Comparison of ENCODE assay signal across 14 cellular contexts in the genomic region with DNA sequence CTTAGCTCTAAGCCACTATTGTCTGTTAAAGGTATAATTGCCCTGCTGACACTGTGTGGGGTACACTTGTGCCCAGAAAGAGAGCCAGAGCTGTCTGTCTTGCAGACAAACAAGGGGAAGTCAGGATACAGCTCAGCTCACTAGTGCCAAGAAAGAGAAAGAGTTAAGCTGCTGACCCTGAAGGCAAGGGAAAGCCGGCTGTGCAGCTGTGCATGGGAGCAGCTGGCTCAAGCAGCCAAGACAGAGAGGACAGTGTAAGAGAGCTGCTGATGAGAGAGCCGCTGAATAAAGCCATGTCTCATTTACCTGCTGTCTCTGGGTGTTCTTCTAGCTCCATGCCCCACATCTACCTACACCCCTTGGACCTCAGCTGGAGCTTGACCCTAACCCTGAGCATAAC.
A peak's percentile ranks its signal among the peaks of the same experiment; 100 is the strongest.
DNase-seq lines count a peak whose midpoint lies in the region; ATAC-seq, FAIRE-seq and TF ChIP-seq lines count a peak whose summit lies in the region.
"Had no signal": no experiment of that assay in that cellular context is flagged by ENCODE, and none has a peak within 500 bp of the region (broad histone marks: within the 10 kb centered on the region; RNA-seq: fewer than 3 reads in every experiment).

No MANE protein-coding gene starts in this region.

- no peaks in the 10 kb centered on the region for H3K36me3 Mint-ChIP-seq in neural progenitor cell

- ATAC-seq in HG02852 (IDR thresholded peaks at IDR 0.05; ENCODE audit: unreplicated experiment), result no peak

- H3K4me1 Mint-ChIP-seq in neural progenitor cell, result peaks cover 10% of the 10 kb centered on the region

- no peaks in the 10 kb centered on the region for H3K27me3 ChIP-seq in bronchial epithelial cell (ENCODE audit: control insufficient read depth, insufficient read depth, low read length)
- no peaks in the 10 kb centered on the region for H3K27me3 ChIP-seq in neural progenitor cell
- H3K27me3 ChIP-seq: BLaER1 had no signal

- H3K27ac ChIP-seq in neural progenitor cell (peak overlapping the region; percentile 47), caudate nucleus (ENCODE audit: low read depth, low read length) (no peak overlapping the region)
- H3K27ac ChIP-seq: 22Rv1, BLaER1, HL-60 had no signal

- H3K4me1 ChIP-seq in neural progenitor cell, result peaks cover 14% of the 10 kb centered on the region
- H3K4me1 ChIP-seq: BLaER1 had no signal

- no peak overlapping the region for H3K4me3 Mint-ChIP-seq in neural progenitor cell
- H3K4me3 Mint-ChIP-seq: HFFc6 had no signal

- peak overlapping the region; percentile 80 for H3K27ac Mint-ChIP-seq in neural progenitor cell
- H3K27ac Mint-ChIP-seq: HFFc6 had no signal

- H4K20me1 ChIP-seq in neural progenitor cell (ENCODE audit: low read depth), result no peaks in the 10 kb centered on the region
- H4K20me1 ChIP-seq: BLaER1 had no signal

- H3K9ac ChIP-seq in neural progenitor cell, result no peak overlapping the region
- H3K9ac ChIP-seq: BLaER1 had no signal

- H3F3A ChIP-seq in neural progenitor cell (ENCODE audit: low read depth), result peaks cover 16% of the 10 kb centered on the region

- no peaks in the 10 kb centered on the region for H3K79me2 ChIP-seq in neural progenitor cell (ENCODE audit: low read depth)

- no peak overlapping the region for H2AFZ ChIP-seq in neural progenitor cell (replicated peaks)

- H3K9me3 Mint-ChIP-seq in neural progenitor cell, result no peaks in the 10 kb centered on the region
- H3K9me3 Mint-ChIP-seq: HFFc6 had no signal

- H3K36me3 ChIP-seq in bronchial epithelial cell (ENCODE audit: control insufficient read depth, insufficient read depth, low read length) (no peaks in the 10 kb centered on the region), neural progenitor cell (no peaks in the 10 kb centered on the region)
- H3K36me3 ChIP-seq: BLaER1 had no signal

- H3K4me3 ChIP-seq in bronchial epithelial cell (ENCODE audit: low read depth, low read length) (no peak overlapping the region), neural progenitor cell (no peak overlapping the region)
- H3K4me3 ChIP-seq: BLaER1 had no signal

- DNase-seq in NCI-H82 (lab: John Stamatoyannopoulos, UW), result peak; percentile 22
- DNase-seq in NCI-H82 treated with DMSO at 0.1 percent for 48 hours (lab: John Stamatoyannopoulos, UW; ENCODE audit: unreplicated experiment), result no peak
- DNase-seq in bronchial epithelial cell (ENCODE audit: low read depth), result no peak
- DNase-seq in neural progenitor cell (ENCODE audit: low spot score), result peak; percentile 53
- no peak for DNase-seq in activated CD4-positive, alpha-beta T cell treated with anti-CD3 and anti-CD28 coated beads for 1 hour
- no peak for DNase-seq in NCI-H1436 (lab: John Stamatoyannopoulos, UW)
- no peak for DNase-seq in caudate nucleus (lab: John Stamatoyannopoulos, UW)
- DNase-seq: AML-193, DMS 273 treated with DMSO at 0.1 percent for 48 hours, HFFc6 had no signal

- TF ChIP-seq CTCF in bronchial epithelial cell (IDR thresholded peaks at IDR 0.05; ENCODE audit: insufficient read depth, low read length, severe bottlenecking) (no peak), neural progenitor cell (IDR thresholded peaks at IDR 0.05) (no peak)

- H3K4me2 ChIP-seq in neural progenitor cell, result no peak overlapping the region
- H3K4me2 ChIP-seq: BLaER1 had no signal

- peak; percentile 52 for FAIRE-seq in bronchial epithelial cell (lab: Jason Lieb, UNC)

- H3K27me3 Mint-ChIP-seq in neural progenitor cell (ENCODE audit: insufficient read depth, low read depth), result no peaks in the 10 kb centered on the region

- no peaks in the 10 kb centered on the region for H3K9me3 ChIP-seq in neural progenitor cell (ENCODE audit: low read depth)
- H3K9me3 ChIP-seq: BLaER1 had no signal

Comparison
In these comparisons a context has a peak if more than half of its experiments do, and no peak if none do; other contexts are left out.
1. DNase-seq: peak in NCI-H82 (single experiment) and neural progenitor cell (single experiment); none in NCI-H82 treated with DMSO at 0.1 percent for 48 hours (single experiment), bronchial epithelial cell (single experiment), activated CD4-positive, alpha-beta T cell treated with anti-CD3 and anti-CD28 coated beads for 1 hour (single experiment), NCI-H1436 (single experiment) and caudate nucleus (0 of 61).